34 cellular contexts compared by ENCODE assay signal in genomic region chr1:236361909-236362590, GRCh38. TPM values are rescaled to one million over a fixed set of nuclear protein-coding genes. Genes with fewer than 3 reads are reported as not detected.
"Had no signal": no experiment of that assay in that cellular context is flagged by ENCODE, and none has a peak within 500 bp of the region (broad histone marks: within the 10 kb centered on the region; RNA-seq: fewer than 3 reads in every experiment).

No MANE protein-coding gene starts in this region.

- H3K27ac ChIP-seq: adrenal gland, cardiac muscle cell, VCaP had no signal

- H3K4me3 ChIP-seq: adrenal gland, cardiac muscle cell had no signal

- H3K9me3 ChIP-seq: adrenal gland had no signal

- H3K27me3 ChIP-seq: adrenal gland, cardiac muscle cell had no signal

- FAIRE-seq: astrocyte, bronchial epithelial cell, TTC549 had no signal

- H3K36me3 ChIP-seq: adrenal gland, cardiac muscle cell had no signal

- DNase-seq: activated B cell treated with CpG ODN at 0.5 μM for 24 hours; activated CD4-positive, alpha-beta memory T cell treated with anti-CD3 and anti-CD28 coated beads for 36 hours; activated CD4-positive, alpha-beta T cell treated with anti-CD3 and anti-CD28 coated beads for 4 hours; activated CD4-positive, alpha-beta T cell treated with anti-CD3 and anti-CD28 coated beads, Interleukin-2, amount 10 ng/mL, durations not matched to agents 24 days and 14 days; activated CD4-positive, alpha-beta T cell treated with anti-CD3 and anti-CD28 coated beads, Interleukin-2, amount 50 U/mL, for 1 hour; activated CD4-positive, alpha-beta T cell treated with anti-CD3 and anti-CD28 coated beads, Interleukin-2, amount 50 U/mL, for 4 hours; activated CD4-positive, CD25-positive, alpha-beta regulatory T cell treated with anti-CD3 and anti-CD28 coated beads, Interleukin-2, amount 50 U/mL, for 72 hours; activated CD8-positive, alpha-beta memory T cell treated with anti-CD3 and anti-CD28 coated beads, Interleukin-2, amount 50 U/mL, for 4 hours; activated CD8-positive, alpha-beta T cell treated with anti-CD3 and anti-CD28 coated beads for 36 hours; activated effector memory CD4-positive, alpha-beta T cell treated with anti-CD3 and anti-CD28 coated beads, Interleukin-2, amount 50 U/mL, for 16 hours; activated gamma-delta T cell treated with Interleukin-2 at 50 U/mL for 16 hours; activated naive CD4-positive, alpha-beta T cell; activated naive CD4-positive, alpha-beta T cell treated with anti-CD3 and anti-CD28 coated beads for 36 hours; activated naive CD4-positive, alpha-beta T cell treated with anti-CD3 and anti-CD28 coated beads, Interleukin-2, amount 50 U/mL, for 16 hours; activated naive CD8-positive, alpha-beta T cell treated with anti-CD3 and anti-CD28 coated beads for 36 hours; activated T-cell treated with anti-CD3 and anti-CD28 coated beads for 4 hours; activated T-cell treated with anti-CD3 and anti-CD28 coated beads, Interleukin-2, amount 50 U/mL, for 1 hour; activated T-cell treated with anti-CD3 and anti-CD28 coated beads, Interleukin-2, amount 50 U/mL, for 4 hours; activated T-cell treated with anti-CD3 and anti-CD28 coated beads, Interleukin-2, amount 50 U/mL, for 72 hours; adrenal gland; amniotic stem cell; aorta; caudate nucleus; cerebellar nuclear complex; T-helper 1 cell; T-helper 2 cell; T-helper 9 cell had no signal

- ATAC-seq: activated CD8-positive, alpha-beta T cell treated with anti-CD3 and anti-CD28 coated beads for 36 hours; activated naive CD4-positive, alpha-beta T cell treated with anti-CD3 and anti-CD28 coated beads, Interleukin-2, amount 50 U/mL, for 72 hours; activated T-cell treated with anti-CD3 and anti-CD28 coated beads, Interleukin-2, amount 50 U/mL, for 4 hours; activated T-cell treated with anti-CD3 and anti-CD28 coated beads, Interleukin-2, amount 50 U/mL, for 72 hours; activated T-helper 17 cell treated with anti-CD3 and anti-CD28 coated beads, Interleukin-2, amount 50 U/mL, for 72 hours had no signal

RNA-seq across cellular contexts. Expression of gene EDARADD, which starts 32.0 kb away (rescaled TPM):
- total RNA-seq: activated B cell treated with CpG ODN at 0.5 μM for 24 hours had no signal
